Comparison of ENCODE assay signal across 32 cellular contexts in the genomic region with DNA sequence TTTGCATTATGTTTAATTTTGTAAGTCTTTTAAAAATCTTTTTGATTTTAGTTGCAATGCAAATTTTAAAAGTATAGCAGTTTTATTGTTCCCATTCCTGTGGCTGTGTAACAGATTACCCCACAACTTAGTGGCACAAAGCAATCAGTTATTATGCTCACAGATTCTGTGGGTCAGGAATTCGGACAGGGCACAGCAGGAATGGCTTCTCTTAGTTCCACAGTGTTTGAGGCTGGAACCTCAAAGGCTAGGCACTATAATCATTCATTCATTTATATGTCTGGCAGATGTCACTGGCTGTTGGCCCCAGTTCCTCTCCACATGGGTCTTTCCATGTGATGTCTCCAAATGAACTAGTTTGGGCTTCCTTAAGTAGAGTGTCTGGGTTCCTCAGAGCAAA.
DNase-seq lines count a peak whose midpoint lies in the region; ATAC-seq, FAIRE-seq and TF ChIP-seq lines count a peak whose summit lies in the region.
"Had no signal": no experiment of that assay in that cellular context is flagged by ENCODE, and none has a peak within 500 bp of the region (broad histone marks: within the 10 kb centered on the region; RNA-seq: fewer than 3 reads in every experiment).

No MANE protein-coding gene starts in this region.

- peak overlapping the region; percentile 59 to 77 (median 74) for H3K27ac ChIP-seq in gastroesophageal sphincter
- H3K27ac ChIP-seq in vagina = peak overlapping the region; percentile 18
- H3K27ac ChIP-seq: BLaER1 treated with 17β-estradiol and CSF1 and Interleukin-3, amounts not matched to agents 10 nM and 100 nM; KMS-11; PC-9 had no signal

- TF ChIP-seq CTCF in gastroesophageal sphincter (IDR thresholded peaks at IDR 0.05) (no peak), vagina (IDR thresholded peaks at IDR 0.05) (no peak)

- 78% methylated on average over 1 of the region's 1 CpG; no CpG with 5 or more reads in 1 of the 2 donors for WGBS in gastroesophageal sphincter (ENCODE audit: low coverage in 1 of 2), 2 donors

- FAIRE-seq in HTR-8/SVneo (lab: Jason Lieb, UNC) (peak; percentile 93), GM12891 (lab: Jason Lieb, UNC) (no peak)
- FAIRE-seq: keratinocyte, small intestine had no signal

- TF ChIP-seq POLR2A in gastroesophageal sphincter (IDR thresholded peaks at IDR 0.05) = no peak
- TF ChIP-seq POLR2A in vagina (IDR thresholded peaks at IDR 0.05) = no peak
- TF ChIP-seq POLR2A in GM12891 (IDR thresholded peaks at IDR 0.05; ENCODE audit: low read depth, low read length) = no peak

- intact Hi-C loops in posterior vena cava (cut with DNase I) = no loop called here
- intact Hi-C loops in vagina (cut with DNase I) = no loop called here

- TF ChIP-seq EP300 in gastroesophageal sphincter (IDR thresholded peaks at IDR 0.05) = no peak

- ATAC-seq in gastroesophageal sphincter (no peak), HG02981 (IDR thresholded peaks at IDR 0.05; ENCODE audit: unreplicated experiment) (no peak)
- ATAC-seq: GM23338, heart left ventricle, left ventricle myocardium superior had no signal

- H3K4me3 ChIP-seq in gastroesophageal sphincter (no peak overlapping the region), vagina (no peak overlapping the region)
- H3K4me3 ChIP-seq: BLaER1 treated with 17β-estradiol and CSF1 and Interleukin-3, amounts not matched to agents 10 nM and 100 nM; GM23338; heart left ventricle; MG63; PC-9 had no signal

- no peak for DNase-seq in HTR-8/SVneo (ENCODE audit: insufficient read length, low spot score)
- peak; percentile 46 for DNase-seq in posterior vena cava (ENCODE audit: low spot score)
- DNase-seq in vagina (ENCODE audit: extremely low spot score in 2 of 2) = no peak
- no peak for DNase-seq in GM12891 (ENCODE audit: insufficient read length, low spot score)
- DNase-seq in MV-4-11 (lab: John Stamatoyannopoulos, UW) = no peak
- DNase-seq: activated CD4-positive, alpha-beta memory T cell treated with anti-CD3 and anti-CD28 coated beads, Interleukin-2, amount 10 ng/mL, durations not matched to agents 7 days and 5 days; activated CD4-positive, CD25-positive, alpha-beta regulatory T cell treated with anti-CD3 and anti-CD28 coated beads, Interleukin-2, amount 50 U/mL, for 72 hours; activated CD8-positive, alpha-beta memory T cell treated with anti-CD3 and anti-CD28 coated beads, Interleukin-2, amount 50 U/mL, for 4 hours; activated naive CD4-positive, alpha-beta T cell treated with Interleukin-2 at 50 U/mL for 16 hours; central memory CD4-positive, alpha-beta T cell; COR-L47; cortex of kidney; GDM1; heart left ventricle; left ventricle myocardium superior; MG63; naive B cell; NCI-H1417 treated with DMSO at 0.1 percent for 48 hours; NCI-H2081; NCI-H2227 treated with DMSO at 0.1 percent for 48 hours; NCI-H526 treated with DMSO at 0.1 percent for 48 hours; occipital lobe; PC-9; SHP77; small intestine; stimulated activated naive CD4-positive, alpha-beta T cell treated with Interleukin-2 at 50 U/mL for 16 hours had no signal

- no peaks in the 10 kb centered on the region for H3K9me3 ChIP-seq in gastroesophageal sphincter
- no peaks in the 10 kb centered on the region for H3K9me3 ChIP-seq in vagina
- H3K9me3 ChIP-seq: heart left ventricle, MG63 had no signal

- H3K4me1 ChIP-seq in gastroesophageal sphincter (peaks cover 0 to 55% (median 8%) of the 10 kb centered on the region in 3 donors), vagina (peaks cover 21% of the 10 kb centered on the region)
- H3K4me1 ChIP-seq: BLaER1 treated with 17β-estradiol and CSF1 and Interleukin-3, amounts not matched to agents 10 nM and 100 nM had no signal

- H3K27me3 ChIP-seq in gastroesophageal sphincter (no peaks in the 10 kb centered on the region), vagina (no peaks in the 10 kb centered on the region)
- H3K27me3 ChIP-seq: BLaER1 treated with 17β-estradiol and CSF1 and Interleukin-3, amounts not matched to agents 10 nM and 100 nM; heart left ventricle; MG63 had no signal

- H3K36me3 ChIP-seq in gastroesophageal sphincter (no peaks in the 10 kb centered on the region), vagina (no peaks in the 10 kb centered on the region)
- H3K36me3 ChIP-seq: BLaER1 treated with 17β-estradiol and CSF1 and Interleukin-3, amounts not matched to agents 10 nM and 100 nM; heart left ventricle; MG63 had no signal

TF ChIP-seq in GM12891, 5 proteins besides CTCF, POLR2A, EP300 and RAD21:
- no peak for TF ChIP-seq POU2F2 (IDR thresholded peaks at IDR 0.05; ENCODE audit: low read depth, low read length)
